In genomic region chr14:99729991-99730875, GRCh38 we compare ENCODE assay signal across 8 cellular contexts. TPM values are rescaled to one million over a fixed set of nuclear protein-coding genes. Genes with fewer than 3 reads are reported as not detected.
A peak's percentile ranks its signal among the peaks of the same experiment; 100 is the strongest.
DNase-seq lines count a peak whose midpoint lies in the region; ATAC-seq, FAIRE-seq and TF ChIP-seq lines count a peak whose summit lies in the region.

No MANE protein-coding gene starts in this region.

- BruUV-seq in IMR-90 (replicated peaks; lab: Mats Ljungman, UMichigan) (no TSS peak), GM12878 (replicated peaks; lab: Mats Ljungman, UMichigan) (no TSS peak)

- peak overlapping the region; percentile 83; the same call in 1 of the 2 replicates for H4K91ac ChIP-seq in IMR-90 (ENCODE audit: insufficient read depth, low read depth, low read length)

- no peak overlapping the region; the same call in 1 of the 2 replicates for H3K18ac ChIP-seq in IMR-90 (ENCODE audit: low read depth, low read length)

- peak; percentile 19 for DNase-seq in IMR-90
- DNase-seq in T-helper 2 cell treated with Interferon-gamma antibody and Interleukin-4, amounts not matched to agents 5 μg/mL and 100 μg/mL, for 36 hours (ENCODE audit: low spot score) = peak; percentile 60
- DNase-seq in GM12878 (ENCODE audit: low read depth, low spot score) = no peak
- DNase-seq in stimulated activated CD4-positive, alpha-beta T cell treated with anti-CD3 and anti-CD28 coated beads, Interleukin-12 subunit alpha, Interleukin-12 subunit beta, amount 100 ng/mL, for 24 hours (ENCODE audit: low read depth in 2 of 2) = peak; percentile 39 to 72
- DNase-seq in H4 (ENCODE audit: low spot score) = no peak

- H2BK120ac ChIP-seq in IMR-90 (ENCODE audit: low read depth, low read length) = peak overlapping the region; percentile 84

- peak overlapping the region; percentile 54 for H3K4me3 Mint-ChIP-seq in T-helper 2 cell treated with Interferon-gamma antibody and Interleukin-4, amounts not matched to agents 5 μg/mL and 100 μg/mL, for 36 hours

- H3K4me3 ChIP-seq in ACC112 (ENCODE audit: low read depth, low read length) (peak overlapping the region; percentile 81), IMR-90 (ENCODE audit: insufficient read depth, low read depth, low read length) (peak overlapping the region; percentile 49), GM12878 (no peak overlapping the region), iPS-18c (ENCODE audit: insufficient read depth, low read depth, low read length) (peak overlapping the region; percentile 60)

- H3K27me3 ChIP-seq in ACC112 (ENCODE audit: insufficient read depth, low read length) = no peaks in the 10 kb centered on the region
- H3K27me3 ChIP-seq in IMR-90 (ENCODE audit: control insufficient read depth, insufficient read depth, low read length) = peaks cover 6% of the 10 kb centered on the region; the same call in 1 of the 2 replicates
- no peaks in the 10 kb centered on the region; a peak in 4 of 4 replicates for H3K27me3 ChIP-seq in GM12878 (replicated peaks in 1 of 2; ENCODE audit: control insufficient read depth in 2 of 2, insufficient read depth in 2 of 2, low read length in 1 of 2)

- ATAC-seq in GM18868 (IDR thresholded peaks at IDR 0.05; ENCODE audit: unreplicated experiment) (peak; percentile 81), IMR-90 (ENCODE audit: low read depth) (peak; percentile 98), GM12878 (peak; percentile 93)

- no peaks in the 10 kb centered on the region for H3K4me1 Mint-ChIP-seq in T-helper 2 cell treated with Interferon-gamma antibody and Interleukin-4, amounts not matched to agents 5 μg/mL and 100 μg/mL, for 36 hours (ENCODE audit: low read depth)

- SMC1A ChIA-PET in GM12878 (lab: Charles Lee; ENCODE audit: uncharacterized antibody, unreplicated experiment) = interaction anchor here (1.0 to 1.9 kb wide), 2 partner anchors 12 to 157 kb away, joined by 3 to 4 read pairs; no protein-coding TSS in a partner anchor

- peak overlapping the region; percentile 35 for H2BK5ac ChIP-seq in IMR-90 (ENCODE audit: low read depth, low read length, poor library complexity, severe bottlenecking)

- no peak overlapping the region for H3K14ac ChIP-seq in IMR-90 (replicated peaks; ENCODE audit: low read depth, low read length)

- no peak for FAIRE-seq in GM12878 (lab: Jason Lieb, UNC)

- CTCF ChIA-PET in IMR-90 (lab: Yijun Ruan, JAX) (interaction anchor here (0.6 to 1.6 kb wide), 12 partner anchors 10 to 169 kb away, joined by 3 to 7 read pairs (median 4); no protein-coding TSS in a partner anchor), GM12878 (lab: Yijun Ruan, JAX) (interaction anchor here (0.6 to 2.2 kb wide), 10 partner anchors 10 to 264 kb away, joined by 3 to 18 read pairs (median 3); no protein-coding TSS in a partner anchor)

- peak overlapping the region; percentile 75; the same call in 2 of the 3 replicates for H2BK15ac ChIP-seq in IMR-90 (ENCODE audit: low read depth, low read length)

- peak overlapping the region; percentile 31 to 85; a peak in 1 of 4 replicates for H4K8ac ChIP-seq in IMR-90 (ENCODE audit: low read depth in 2 of 2, low read length in 2 of 2)

- POLR2A ChIA-PET in IMR-90 (lab: Charles Lee; ENCODE audit: unreplicated experiment) = interaction anchor here (0.5 kb wide), 1 partner anchor 66 kb away, joined by 3 read pairs; no protein-coding TSS in a partner anchor
- POLR2A ChIA-PET in GM12878 (lab: Charles Lee) = interaction anchor here (0.6 kb wide), 1 partner anchor 725 kb away, joined by 4 read pairs; no protein-coding TSS in a partner anchor

- H3K4me2 ChIP-seq in IMR-90 (ENCODE audit: low read depth, low read length) = peak overlapping the region; percentile 46
- 0 out of 2 replicates have a peak overlapping the region, but pooled peaks have one; percentile 13 for H3K4me2 ChIP-seq in GM12878 (ENCODE audit: control insufficient read depth, insufficient read depth)

- peaks cover 18% of the 10 kb centered on the region for H3K27me3 Mint-ChIP-seq in T-helper 2 cell treated with Interferon-gamma antibody and Interleukin-4, amounts not matched to agents 5 μg/mL and 100 μg/mL, for 36 hours (ENCODE audit: low read depth)

- RAD21 ChIA-PET in GM12878 (lab: Charles Lee; ENCODE audit: unreplicated experiment) = interaction anchor here (0.6 to 1.6 kb wide), 4 partner anchors 149 to 169 kb away, joined by 3 to 5 read pairs (median 4); no protein-coding TSS in a partner anchor

- 0 out of 2 replicates have a peak overlapping the region, but pooled peaks have one; percentile 1 for H3K56ac ChIP-seq in IMR-90 (ENCODE audit: extremely low read depth, insufficient read depth, low read length)

- peak; percentile 95 for TF ChIP-seq RAD21 in IMR-90 (IDR thresholded peaks at IDR 0.05; ENCODE audit: low read length)
- TF ChIP-seq RAD21 in GM12878 (IDR thresholded peaks at IDR 0.05; ENCODE audit: insufficient read depth, low read depth, low read length) = peak; percentile 58

- TF ChIP-seq EP300 in GM12878 (IDR thresholded peaks at IDR 0.05; ENCODE audit: borderline replicate concordance in 1 of 2, control insufficient read depth in 1 of 2, low read depth in 2 of 2, low read length in 2 of 2) = no peak

- H3K36me3 ChIP-seq in ACC112 (ENCODE audit: insufficient read depth, low read length) = no peaks in the 10 kb centered on the region
- no peaks in the 10 kb centered on the region for H3K36me3 ChIP-seq in IMR-90 (ENCODE audit: control insufficient read depth, insufficient read depth, low read length)
- H3K36me3 ChIP-seq in GM12878 (ENCODE audit: control insufficient read depth in 2 of 2, insufficient read depth in 2 of 2, low read length in 1 of 2) = no peaks in the 10 kb centered on the region

- H3K79me2 ChIP-seq in ACC112 (ENCODE audit: control insufficient read depth, insufficient read depth, low read length, unreplicated experiment) (no peaks in the 10 kb centered on the region), GM12878 (ENCODE audit: control insufficient read depth, insufficient read depth, low read length) (no peaks in the 10 kb centered on the region)

- peak overlapping the region; percentile 89 for H2AK9ac ChIP-seq in IMR-90 (replicated peaks; ENCODE audit: low read depth, low read length, poor library complexity)

- peak; percentile 91 for TF ChIP-seq CTCF in IMR-90 (conservative IDR thresholded peaks at IDR 0.05; ENCODE audit: low read depth, low read length)
- TF ChIP-seq CTCF in GM12878 (IDR thresholded peaks at IDR 0.05 in 2 of 3, conservative IDR thresholded peaks at IDR 0.05 in 1 of 3; ENCODE audit: control insufficient read depth in 2 of 3, extremely low read depth in 1 of 3, insufficient read depth in 1 of 3, low read depth in 3 of 3, low read length in 3 of 3) = peak; percentile 78 to 81 (median 81)

- H3K4ac ChIP-seq in IMR-90 (ENCODE audit: low read depth, low read length) = peak overlapping the region; percentile 80

- H3K23ac ChIP-seq in IMR-90 (ENCODE audit: low read depth, low read length) = no peak overlapping the region

- H2AFZ ChIP-seq in ACC112 (ENCODE audit: low read length, unreplicated experiment) (peak overlapping the region; percentile 77), IMR-90 (replicated peaks; ENCODE audit: low read length, poor library complexity) (peak overlapping the region; percentile 90), GM12878 (ENCODE audit: control insufficient read depth, low read depth, low read length) (no peak overlapping the region)

- intact Hi-C loops in IMR-90 (cut with micrococcal nuclease) = loop anchor here (1.0 to 5.0 kb wide), 3 partner anchors 65 to 155 kb away; no protein-coding TSS in a partner anchor
- intact Hi-C loops in GM12878 (cut with micrococcal nuclease; ENCODE audit: unreplicated experiment) = loop anchor here (1.0 kb wide), 1 partner anchor 155 kb away; no protein-coding TSS in a partner anchor

- in situ Hi-C loops in IMR-90 (cut with MboI; ENCODE audit: low sequenced_read_pairs) (no loop called here), GM12878 (cut with MboI) (no loop called here)

- dilution Hi-C loops in IMR-90 (cut with HindIII; ENCODE audit: low sequenced_read_pairs, unreplicated experiment) = no loop called here

- H3K9ac ChIP-seq in IMR-90 (ENCODE audit: low read depth, low read length) = peak overlapping the region; percentile 34
- H3K9ac ChIP-seq in GM12878 (ENCODE audit: control insufficient read depth, insufficient read depth, low read length) = no peak overlapping the region

- peaks cover 5% of the 10 kb centered on the region; the same call in 1 of the 2 replicates for H3K9me1 ChIP-seq in IMR-90 (ENCODE audit: insufficient read depth, low read length)

- no peaks in the 10 kb centered on the region for H3K79me1 ChIP-seq in IMR-90 (ENCODE audit: low read depth in 1 of 2, low read length in 2 of 2)

- H3K4me1 ChIP-seq in ACC112 (ENCODE audit: control insufficient read depth, insufficient read depth, low read length, unreplicated experiment) (no peaks in the 10 kb centered on the region), IMR-90 (ENCODE audit: control insufficient read depth, insufficient read depth, low read length) (peaks cover 3% of the 10 kb centered on the region; the same call in 1 of the 2 replicates), GM12878 (ENCODE audit: control insufficient read depth, insufficient read depth, low read length) (no peaks in the 10 kb centered on the region)

- no peaks in the 10 kb centered on the region for H3K36me3 Mint-ChIP-seq in T-helper 2 cell treated with Interferon-gamma antibody and Interleukin-4, amounts not matched to agents 5 μg/mL and 100 μg/mL, for 36 hours (ENCODE audit: low read depth)

- H3K9me3 ChIP-seq in IMR-90 (ENCODE audit: control insufficient read depth, insufficient read depth, low read length) (no peaks in the 10 kb centered on the region), GM12878 (replicated peaks; ENCODE audit: control insufficient read depth, insufficient read depth, low read length) (no peaks in the 10 kb centered on the region), iPS-18c (ENCODE audit: control insufficient read depth, insufficient read depth, low read length) (no peaks in the 10 kb centered on the region)

- 7% methylated on average over 62 of the region's 75 CpGs; no CpG with 5 or more reads in 1 of the 2 experiments for WGBS in IMR-90 (ENCODE audit: extremely low coverage in 2 of 2, insufficient read length in 1 of 2), 2 experiments
- WGBS in GM12878 (ENCODE audit: insufficient coverage, insufficient replicate concordance, low lambda C conversion rate, missing lambda C conversion rate) = 18% methylated on average over 33 of the region's 75 CpGs

- 0 out of 2 replicates have a peak overlapping the region, but pooled peaks have one; percentile 32 for H4K5ac ChIP-seq in IMR-90 (ENCODE audit: low read depth, low read length)

- TF ChIP-seq POLR2A in IMR-90 (IDR thresholded peaks at IDR 0.05; ENCODE audit: low read depth, low read length) (no peak), GM12878 (IDR thresholded peaks at IDR 0.05; ENCODE audit: low read depth, low read length) (no peak)

- H4K20me1 ChIP-seq in IMR-90 (ENCODE audit: insufficient read depth, low read length) = no peaks in the 10 kb centered on the region
- no peaks in the 10 kb centered on the region for H4K20me1 ChIP-seq in GM12878 (ENCODE audit: control insufficient read depth, insufficient read depth)

- no peak overlapping the region for H3K27ac Mint-ChIP-seq in T-helper 2 cell treated with Interferon-gamma antibody and Interleukin-4, amounts not matched to agents 5 μg/mL and 100 μg/mL, for 36 hours

- H3K27ac ChIP-seq in ACC112 (ENCODE audit: low read depth, low read length) (no peak overlapping the region), IMR-90 (ENCODE audit: insufficient read depth, low read length) (no peak overlapping the region; the same call in 1 of the 2 replicates), GM12878 (ENCODE audit: control insufficient read depth, insufficient read depth) (no peak overlapping the region)

- peak overlapping the region; percentile 64 for H2BK20ac ChIP-seq in IMR-90 (ENCODE audit: low read depth, low read length)

- peak overlapping the region; percentile 84 for H2AK5ac ChIP-seq in IMR-90 (ENCODE audit: low read depth, low read length)

- H3K9me3 Mint-ChIP-seq in T-helper 2 cell treated with Interferon-gamma antibody and Interleukin-4, amounts not matched to agents 5 μg/mL and 100 μg/mL, for 36 hours = no peaks in the 10 kb centered on the region

RNA-seq across cellular contexts. Expression of gene CYP46A1, which starts 46.1 kb away (rescaled TPM):
- total RNA-seq in IMR-90 (2012; rRNA removed) = under 0.01 and 0.18 TPM in 2 replicates
- 0.24 and 0.31 TPM in 2 replicates for polyA plus RNA-seq in IMR-90 (2012; rRNA removed)
- polyA plus RNA-seq in IMR-90 (2012; cell fraction: cytosol; rRNA removed) = 0.09 and 0.31 TPM in 2 replicates
- 1.0 and 1.2 TPM in 2 replicates for polyA plus RNA-seq in IMR-90 (2012; cell fraction: nucleus; rRNA removed; ENCODE audit: low replicate concordance)
- 0.10 and 0.17 TPM in 2 replicates for total RNA-seq in GM12878 (2013; cell fraction: nucleolus; rRNA removed)
- not detected in 2 replicates for total RNA-seq in GM12878 (2014; rRNA removed)
- total RNA-seq in GM12878 (2014; rRNA removed; fragmentation: Illumina TruSeq; extraction: Trizol) = not detected in 2 replicates
- not detected in 2 replicates for total RNA-seq in GM12878 (2021)
- not detected for polyA plus RNA-seq in GM12878 (2011; ENCODE audit: low read depth)
- polyA plus RNA-seq in GM12878 (2011; rRNA removed) = 0.01 and 0.04 TPM in 2 replicates
- 0.09 TPM in 1 of 2 replicates, not detected in the other for polyA plus RNA-seq in GM12878 (2011; cell fraction: cytosol; rRNA removed)
- polyA plus RNA-seq in GM12878 (2011; cell fraction: nucleus; rRNA removed) = 0.19 and 0.25 TPM in 2 replicates
- 0.10 TPM in 1 of 2 replicates, not detected in the other for polyA plus RNA-seq in GM12878 (2012)
- not detected in 2 replicates for polyA plus RNA-seq in GM12878 (2014; fragmentation: Illumina TruSeq; extraction: Trizol)
- not detected for polyA plus RNA-seq in GM12878 (2014; fragmentation: Nextera tagmentation; extraction: Ambion mirVana)
- polyA plus RNA-seq in GM12878 (2014; rRNA removed) = not detected in 2 replicates
- polyA plus RNA-seq in GM12878 (2016; fragmentation: Nextera tagmentation; extraction: Ambion mirVana) = under 1 TPM in 1 of 2 experiments, not detected in 1; 0.11 TPM
- not detected in 2 replicates for polyA minus RNA-seq in GM12878 (2011; rRNA and poly(A)+ RNA removed)
- polyA minus RNA-seq in GM12878 (2011; cell fraction: cytosol; rRNA and poly(A)+ RNA removed) = not detected in 2 replicates
- not detected in 2 replicates for polyA minus RNA-seq in GM12878 (2011; cell fraction: nucleus; rRNA and poly(A)+ RNA removed)
- not detected in 2 replicates for total RNA-seq in H4 (2014; rRNA removed; shearing (Covaris generic))

Comparison
In these comparisons a context has a peak if more than half of its experiments do, and no peak if none do; other contexts are left out.
1. DNase-seq: peak in IMR-90 (single experiment), T-helper 2 cell treated with Interferon-gamma antibody and Interleukin-4, amounts not matched to agents 5 μg/mL and 100 μg/mL, for 36 hours (single experiment) and stimulated activated CD4-positive, alpha-beta T cell treated with anti-CD3 and anti-CD28 coated beads, Interleukin-12 subunit alpha, Interleukin-12 subunit beta, amount 100 ng/mL, for 24 hours (2 of 2); none in GM12878 (single experiment) and H4 (single experiment).
2. Peak in every context shown above with its lines, with median percentiles within 50 percentile points of each other: ATAC-seq.